In the genomic region with DNA sequence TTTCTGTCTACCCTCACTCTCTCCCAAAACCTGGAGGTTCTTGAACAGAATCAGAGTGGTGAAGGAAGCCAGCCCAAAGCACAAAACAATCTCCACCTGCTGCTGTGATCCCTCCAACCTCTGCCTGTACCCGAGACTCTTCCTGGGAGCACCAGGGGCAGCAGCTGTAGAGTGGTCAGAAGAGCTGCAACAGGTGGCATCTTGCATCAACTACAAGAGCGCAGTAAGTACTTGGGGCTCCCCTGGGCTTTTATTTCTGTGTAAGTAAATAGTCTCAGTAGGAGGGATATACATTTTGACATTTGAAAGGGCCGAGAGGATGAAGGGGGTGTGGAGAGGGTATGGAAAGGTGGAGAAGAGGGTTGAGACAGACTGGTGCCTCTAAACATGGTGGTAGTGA, we compare ENCODE assay signal across 26 cellular contexts. TPM values are rescaled to one million over a fixed set of nuclear protein-coding genes. Genes with fewer than 3 reads are reported as not detected.
"Had no signal": no experiment of that assay in that cellular context is flagged by ENCODE, and none has a peak within 500 bp of the region (broad histone marks: within the 10 kb centered on the region; RNA-seq: fewer than 3 reads in every experiment).

No MANE protein-coding gene starts in this region.

- DNase-seq: cortex of kidney; dorsolateral prefrontal cortex; effector CD8-positive, alpha-beta T cell; foreskin melanocyte; head of caudate nucleus; left lung; lower lobe of right lung; nucleus accumbens; ovary; stimulated activated CD4-positive, alpha-beta T cell treated with anti-CD3 and anti-CD28 coated beads, Interleukin-2, amount 100 ng/mL, for 48 hours; stimulated activated CD8-positive, alpha-beta memory T cell treated with anti-CD3 and anti-CD28 coated beads, Interleukin-4, amount 100 ng/mL, for 48 hours; stimulated activated naive CD8-positive, alpha-beta T cell treated with anti-CD3 and anti-CD28 coated beads, Interleukin-15, Interleukin-2, amounts not matched to agents 100 U/mL and 50 U/mL, for 24 hours; thyroid gland had no signal

- H3K36me3 ChIP-seq: left lung, lower lobe of right lung, neural progenitor cell, ovary, right atrium auricular region, suprapubic skin, thyroid gland had no signal

- ATAC-seq: left lung; lower lobe of right lung; natural killer cell treated with Interleukin-12 subunit alpha and Interleukin-12 subunit beta and Interleukin-15 and Interleukin-18, amount 100 ng/mL, for 72 hours; stimulated activated effector memory CD8-positive, alpha-beta T cell treated with anti-CD3 and anti-CD28 coated beads, Interleukin-12 subunit alpha, Interleukin-12 subunit beta, amount 100 ng/mL, for 72 hours; stimulated activated naive CD8-positive, alpha-beta T cell treated with anti-CD3 and anti-CD28 coated beads, Interleukin-15, Interleukin-2, amounts not matched to agents 100 U/mL and 50 U/mL, for 24 hours had no signal

- H3K9me3 Mint-ChIP-seq: memory B cell; mesothelial cell of epicardium; natural killer cell treated with Interleukin-12 subunit alpha and Interleukin-12 subunit beta and Interleukin-15 and Interleukin-18, amount 100 ng/mL, for 72 hours; neural progenitor cell; stimulated activated effector memory CD8-positive, alpha-beta T cell treated with anti-CD3 and anti-CD28 coated beads, Interleukin-12 subunit alpha, Interleukin-12 subunit beta, amount 100 ng/mL, for 72 hours; type B pancreatic cell had no signal

- H3K4me3 Mint-ChIP-seq: memory B cell; mesothelial cell of epicardium; natural killer cell treated with Interleukin-12 subunit alpha and Interleukin-12 subunit beta and Interleukin-15 and Interleukin-18, amount 100 ng/mL, for 72 hours; neural progenitor cell; stimulated activated effector memory CD8-positive, alpha-beta T cell treated with anti-CD3 and anti-CD28 coated beads, Interleukin-12 subunit alpha, Interleukin-12 subunit beta, amount 100 ng/mL, for 72 hours; type B pancreatic cell had no signal

- H3K9me3 ChIP-seq: left lung, lower lobe of right lung, ovary, right atrium auricular region, suprapubic skin, thyroid gland had no signal

- H3K4me3 ChIP-seq: dorsolateral prefrontal cortex, hepatocyte, left lung, lower lobe of right lung, neural progenitor cell, ovary, right atrium auricular region, smooth muscle cell, suprapubic skin, thyroid gland had no signal

- H3K4me1 ChIP-seq: left lung, lower lobe of right lung, neural progenitor cell, right atrium auricular region, suprapubic skin, thyroid gland had no signal

- H3K36me3 Mint-ChIP-seq: memory B cell; mesothelial cell of epicardium; natural killer cell treated with Interleukin-12 subunit alpha and Interleukin-12 subunit beta and Interleukin-15 and Interleukin-18, amount 100 ng/mL, for 72 hours; neural progenitor cell; stimulated activated effector memory CD8-positive, alpha-beta T cell treated with anti-CD3 and anti-CD28 coated beads, Interleukin-12 subunit alpha, Interleukin-12 subunit beta, amount 100 ng/mL, for 72 hours; type B pancreatic cell had no signal

- H3K27ac Mint-ChIP-seq: memory B cell; mesothelial cell of epicardium; natural killer cell treated with Interleukin-12 subunit alpha and Interleukin-12 subunit beta and Interleukin-15 and Interleukin-18, amount 100 ng/mL, for 72 hours; neural progenitor cell; stimulated activated effector memory CD8-positive, alpha-beta T cell treated with anti-CD3 and anti-CD28 coated beads, Interleukin-12 subunit alpha, Interleukin-12 subunit beta, amount 100 ng/mL, for 72 hours; type B pancreatic cell had no signal

- H3K27ac ChIP-seq: dorsolateral prefrontal cortex, hepatocyte, left lung, lower lobe of right lung, neural progenitor cell, ovary, right atrium auricular region, suprapubic skin, thyroid gland had no signal

- H3K27me3 ChIP-seq: dorsolateral prefrontal cortex, hepatocyte, left lung, neural progenitor cell, ovary, right atrium auricular region, suprapubic skin, thyroid gland had no signal

- H3K4me1 Mint-ChIP-seq: memory B cell; mesothelial cell of epicardium; neural progenitor cell; stimulated activated effector memory CD8-positive, alpha-beta T cell treated with anti-CD3 and anti-CD28 coated beads, Interleukin-12 subunit alpha, Interleukin-12 subunit beta, amount 100 ng/mL, for 72 hours had no signal

RNA-seq across cellular contexts. Expression of gene UBQLNL, which starts 8.3 kb away (rescaled TPM):
- polyA plus RNA-seq: hepatocyte, smooth muscle cell had no signal

RNA-seq across cellular contexts. Expression of gene UBQLN3, which starts 15.0 kb away (rescaled TPM):
- total RNA-seq: natural killer cell treated with Interleukin-12 subunit alpha and Interleukin-12 subunit beta and Interleukin-15 and Interleukin-18, amount 100 ng/mL, for 72 hours; right atrium auricular region had no signal
- polyA plus RNA-seq: esophagus, hepatocyte, ovary, smooth muscle cell had no signal

RNA-seq across cellular contexts. Expression of gene OR52H1, which starts 23.6 kb away (rescaled TPM):
- total RNA-seq: hepatocyte; mucosa of gallbladder; natural killer cell treated with Interleukin-12 subunit alpha and Interleukin-12 subunit beta and Interleukin-15 and Interleukin-18, amount 100 ng/mL, for 72 hours; right atrium auricular region; smooth muscle cell had no signal
- polyA plus RNA-seq: esophagus, hepatocyte, smooth muscle cell had no signal

RNA-seq across cellular contexts. Expression of gene OR52D1, which starts 36.3 kb away (rescaled TPM):
- total RNA-seq: hepatocyte; left lung; lower lobe of right lung; mesothelial cell of epicardium; mucosa of gallbladder; natural killer cell treated with Interleukin-12 subunit alpha and Interleukin-12 subunit beta and Interleukin-15 and Interleukin-18, amount 100 ng/mL, for 72 hours; ovary; posterior vena cava; right atrium auricular region; smooth muscle cell; suprapubic skin; thyroid gland had no signal
- polyA plus RNA-seq: esophagus, hepatocyte, ovary, smooth muscle cell had no signal

RNA-seq across cellular contexts. Expression of gene OR52B6, which starts 55.9 kb away (rescaled TPM):
- total RNA-seq: hepatocyte; left lung; lower lobe of right lung; mesothelial cell of epicardium; mucosa of gallbladder; natural killer cell treated with Interleukin-12 subunit alpha and Interleukin-12 subunit beta and Interleukin-15 and Interleukin-18, amount 100 ng/mL, for 72 hours; ovary; posterior vena cava; right atrium auricular region; smooth muscle cell; suprapubic skin; thyroid gland had no signal
- polyA plus RNA-seq: esophagus, hepatocyte, ovary, smooth muscle cell had no signal
